1 cellular context compared by ENCODE assay signal in genomic region chr7:104931181-104931781, GRCh38.
TF ChIP-seq lines count a peak whose summit lies in the region.

No MANE protein-coding gene starts in this region.

TF ChIP-seq in SK-N-SH, 30 proteins besides CTCF, POLR2A, EP300 and RAD21 (continued from another document):
- TF ChIP-seq RCOR1 (IDR thresholded peaks at IDR 0.05; ENCODE audit: low read length) (peak; percentile 39; the same call in 1 of the 2 replicates), TCF12 (IDR thresholded peaks at IDR 0.05) (peak; percentile 18; the same call in 1 of the 2 replicates), GATA2 (CRISPR knock-in tag; IDR thresholded peaks at IDR 0.05) (peak; percentile 86), PBX3 (IDR thresholded peaks at IDR 0.05) (no peak), CHD2 (IDR thresholded peaks at IDR 0.05; ENCODE audit: low read length, partially characterized antibody) (peak; percentile 70)
- TF ChIP-seq, protein P1, sequence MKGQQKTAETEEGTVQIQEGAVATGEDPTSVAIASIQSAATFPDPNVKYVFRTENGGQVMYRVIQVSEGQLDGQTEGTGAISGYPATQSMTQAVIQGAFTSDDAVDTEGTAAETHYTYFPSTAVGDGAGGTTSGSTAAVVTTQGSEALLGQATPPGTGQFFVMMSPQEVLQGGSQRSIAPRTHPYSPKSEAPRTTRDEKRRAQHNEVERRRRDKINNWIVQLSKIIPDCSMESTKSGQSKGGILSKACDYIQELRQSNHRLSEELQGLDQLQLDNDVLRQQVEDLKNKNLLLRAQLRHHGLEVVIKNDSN (IDR thresholded peaks at IDR 0.05; ENCODE audit: borderline replicate concordance, low read depth) = no peak
TF ChIP-seq in SK-N-SH: peak in this region for 6.
